In genomic region chr1:81299892-81300291, GRCh38 we compare ENCODE assay signal across 27 cellular contexts.
"Had no signal": no experiment of that assay in that cellular context is flagged by ENCODE, and none has a peak within 500 bp of the region (broad histone marks: within the 10 kb centered on the region; RNA-seq: fewer than 3 reads in every experiment).

No MANE protein-coding gene starts in this region.

- FAIRE-seq: urothelium cell line had no signal

- H3K27ac ChIP-seq: stomach, suprapubic skin, testis, thoracic aorta, thyroid gland, tibial artery, tibial nerve, transverse colon, upper lobe of left lung, upper lobe of right lung, uterus, vagina had no signal

- ATAC-seq: stimulated activated effector memory CD8-positive, alpha-beta T cell treated with anti-CD3 and anti-CD28 coated beads, Interleukin-12 subunit alpha, Interleukin-12 subunit beta, amount 100 ng/mL, for 72 hours; stimulated activated memory B cell treated with anti-CD40 and anti-IgM and Interleukin-4, amounts not matched to agents 10 μg/mL and 1 μg/mL and 100 μg/mL, for 72 hours; stimulated activated naive B cell treated with anti-CD40 and anti-IgM and Interleukin-4, amounts not matched to agents 10 μg/mL and 1 μg/mL and 100 μg/mL, for 72 hours; stimulated activated naive CD8-positive, alpha-beta T cell treated with anti-CD3 and anti-CD28 coated beads, Interleukin-15, amount 100 ng/mL, for 72 hours; stimulated activated naive CD8-positive, alpha-beta T cell treated with anti-CD3 and anti-CD28 coated beads, Interleukin-15, Interleukin-2, amounts not matched to agents 100 U/mL and 50 U/mL, for 24 hours; upper lobe of right lung had no signal

- H3K4me1 ChIP-seq: stomach, suprapubic skin, testis, thyroid gland, transverse colon, upper lobe of left lung, upper lobe of right lung, uterus, vagina had no signal

- H3K27me3 ChIP-seq: stomach, suprapubic skin, testis, thyroid gland, tibial artery, tibial nerve, transverse colon, upper lobe of left lung, upper lobe of right lung, uterus, vagina had no signal

- H3K4me3 ChIP-seq: stomach, suprapubic skin, testis, thoracic aorta, thyroid gland, tibial artery, tibial nerve, transverse colon, upper lobe of left lung, upper lobe of right lung, uterus, vagina had no signal

- H3K36me3 ChIP-seq: stomach, suprapubic skin, thoracic aorta, thyroid gland, tibial artery, tibial nerve, transverse colon, upper lobe of left lung, upper lobe of right lung, uterus, vagina had no signal

- DNase-seq: stimulated activated CD4-positive, alpha-beta T cell treated with anti-CD3 and anti-CD28 coated beads, Interleukin-2, amount 100 ng/mL, for 48 hours; stimulated activated CD4-positive, alpha-beta T cell treated with anti-CD3 and anti-CD28 coated beads, Interleukin-4, amount 100 ng/mL, for 1 hour; stimulated activated CD4-positive, alpha-beta T cell treated with anti-CD3 and anti-CD28 coated beads, Interleukin-4, amount 100 ng/mL, for 24 hours; stimulated activated CD4-positive, alpha-beta T cell treated with anti-CD3 and anti-CD28 coated beads, Interleukin-4, amount 100 ng/mL, for 4 hours; stimulated activated CD8-positive, alpha-beta memory T cell treated with anti-CD3 and anti-CD28 coated beads, Interleukin-4, amount 100 ng/mL, for 48 hours; stimulated activated naive B cell treated with anti-CD40 and anti-IgM and Interleukin-4, amounts not matched to agents 10 μg/mL and 1 μg/mL and 100 μg/mL, for 72 hours; stimulated activated naive CD4-positive, alpha-beta T cell; stimulated activated naive CD4-positive, alpha-beta T cell treated with Interleukin-2 at 50 U/mL for 16 hours; stimulated activated naive CD8-positive, alpha-beta T cell treated with anti-CD3 and anti-CD28 coated beads, Interleukin-15, amount 100 ng/mL, for 72 hours; stimulated activated naive CD8-positive, alpha-beta T cell treated with anti-CD3 and anti-CD28 coated beads, Interleukin-15, Interleukin-2, amounts not matched to agents 100 U/mL and 50 U/mL, for 24 hours; stomach; substantia nigra; testis; thyroid gland; tibial artery; transverse colon; trophoblast cell; upper lobe of right lung; uterus had no signal

- H3K9me3 ChIP-seq: stomach, suprapubic skin, testis, thoracic aorta, thyroid gland, tibial artery, tibial nerve, transverse colon, upper lobe of left lung, upper lobe of right lung, uterus, vagina had no signal
